In genomic region chr14:99120147-99121026, GRCh38 we compare ENCODE assay signal across 20 cellular contexts.
DNase-seq lines count a peak whose midpoint lies in the region; ATAC-seq and TF ChIP-seq lines count a peak whose summit lies in the region.
"Had no signal": no experiment of that assay in that cellular context is flagged by ENCODE, and none has a peak within 500 bp of the region (broad histone marks: within the 10 kb centered on the region; RNA-seq: fewer than 3 reads in every experiment).

No MANE protein-coding gene starts in this region.

- TF ChIP-seq POLR2A in lower leg skin (IDR thresholded peaks at IDR 0.05), result no peak

- no peaks in the 10 kb centered on the region for H3K36me3 Mint-ChIP-seq in WTC11

- POLR2A ChIA-PET in WTC11 (lab: Charles Lee), result interaction anchor here (0.5 kb wide), 1 partner anchor 19 kb away, joined by 3 read pairs; no protein-coding TSS in a partner anchor

- WGBS in lower leg skin, 2 donors, result 76% methylated on average over 24 of the region's 24 CpGs

- intact Hi-C loops in lower leg skin (cut with DNase I; ENCODE audit: low total_unique reads), result no loop called here

- TF ChIP-seq CTCF in WTC11 (IDR thresholded peaks at IDR 0.05) (no peak), lower leg skin (IDR thresholded peaks at IDR 0.05) (no peak)

- peaks cover 17% of the 10 kb centered on the region for H3K27me3 Mint-ChIP-seq in WTC11 (ENCODE audit: low read depth)
- H3K27me3 Mint-ChIP-seq: CD4-positive, alpha-beta T cell had no signal

- no peaks in the 10 kb centered on the region for H3K9me3 Mint-ChIP-seq in WTC11
- H3K9me3 Mint-ChIP-seq: CD4-positive, alpha-beta T cell; GM23338 had no signal

- H3K27ac Mint-ChIP-seq in WTC11, result no peak overlapping the region
- H3K27ac Mint-ChIP-seq: CD4-positive, alpha-beta T cell; GM23338 had no signal

- CTCF ChIA-PET in WTC11 (lab: Charles Lee), result interaction anchor here (0.6 to 2.2 kb wide), 4 partner anchors 103 to 968 kb away, joined by 3 to 10 read pairs (median 3); no protein-coding TSS in a partner anchor

- ATAC-seq in WTC11, result no peak
- no peak for ATAC-seq in GM21825 (IDR thresholded peaks at IDR 0.05; ENCODE audit: unreplicated experiment)
- ATAC-seq: GM12878, GM23338, K562 had no signal

- H3K4me1 Mint-ChIP-seq in WTC11, result peaks cover 19% of the 10 kb centered on the region

- no peak overlapping the region for H3K4me3 ChIP-seq in lower leg skin (ENCODE audit: low read depth, poor library complexity, severe bottlenecking)
- H3K4me3 ChIP-seq: GM12878, GM23338, K562 had no signal

- H3K4me3 Mint-ChIP-seq in WTC11, result no peak overlapping the region
- H3K4me3 Mint-ChIP-seq: CD4-positive, alpha-beta T cell; GM23338 had no signal

- peak; percentile 19 for DNase-seq in NCI-H1092 treated with DMSO at 0.1 percent for 48 hours (lab: John Stamatoyannopoulos, UW)
- no peak for DNase-seq in NCI-H1092 (lab: John Stamatoyannopoulos, UW)
- DNase-seq in NCI-H1694 (lab: John Stamatoyannopoulos, UW), result peak; percentile 60
- no peak for DNase-seq in WTC11 (ENCODE audit: low spot score)
- peak; percentile 9 to 66 for DNase-seq in lower leg skin (ENCODE audit: low spot score in 2 of 2)
- no peak for DNase-seq in stimulated activated CD4-positive, alpha-beta T cell treated with anti-CD3 and anti-CD28 coated beads, Interleukin-4, amount 100 ng/mL, for 24 hours
- DNase-seq in NCI-H774 (lab: John Stamatoyannopoulos, UW), result no peak
- DNase-seq: 8988T; BE2C; CD4-positive, alpha-beta T cell; GDM1; NCI-H1436; NCI-H2081; OCI-M1; RPMI8226; SIG-M5 had no signal

TF ChIP-seq in WTC11, 78 proteins besides CTCF, POLR2A, EP300 and RAD21:
- no peak for TF ChIP-seq E2F1 (CRISPR knock-in tag; IDR thresholded peaks at IDR 0.05)
- peak; percentile 76 for TF ChIP-seq PRDM15 (CRISPR knock-in tag; IDR thresholded peaks at IDR 0.05)

Comparison
In these comparisons a context has a peak if more than half of its experiments do, and no peak if none do; other contexts are left out.
1. DNase-seq: peak in NCI-H1092 treated with DMSO at 0.1 percent for 48 hours (single experiment), NCI-H1694 (single experiment) and lower leg skin (2 of 2); none in NCI-H1092 (single experiment), WTC11 (single experiment), stimulated activated CD4-positive, alpha-beta T cell treated with anti-CD3 and anti-CD28 coated beads, Interleukin-4, amount 100 ng/mL, for 24 hours (single experiment) and NCI-H774 (single experiment).